ENCODE assay signal across 26 cellular contexts in genomic region chr9:20119566-20119965, GRCh38.
DNase-seq lines count a peak whose midpoint lies in the region; ATAC-seq, FAIRE-seq and TF ChIP-seq lines count a peak whose summit lies in the region.
"Had no signal": no experiment of that assay in that cellular context is flagged by ENCODE, and none has a peak within 500 bp of the region (broad histone marks: within the 10 kb centered on the region; RNA-seq: fewer than 3 reads in every experiment).

No MANE protein-coding gene starts in this region.

- TF ChIP-seq CTCF in LNCaP clone FGC (IDR thresholded peaks at IDR 0.05; ENCODE audit: control insufficient read depth, extremely low read depth, insufficient read depth) (no peak), mucosa of descending colon (IDR thresholded peaks at IDR 0.05) (no peak)

- no peaks in the 10 kb centered on the region for H3K4me1 Mint-ChIP-seq in stimulated activated memory B cell treated with anti-CD40 and anti-IgM and Interleukin-4, amounts not matched to agents 10 μg/mL and 1 μg/mL and 100 μg/mL, for 72 hours
- H3K4me1 Mint-ChIP-seq: CD8-positive, alpha-beta memory T cell had no signal

- intact Hi-C loops in mucosa of descending colon (cut with DNase I, micrococcal nuclease) = no loop called here

- H3K4me3 ChIP-seq in LNCaP clone FGC (ENCODE audit: low read depth, low read length) (no peak overlapping the region), mucosa of descending colon (no peak overlapping the region)
- H3K4me3 ChIP-seq: BLaER1, GM12878 had no signal

- no peaks in the 10 kb centered on the region for H3K9me3 ChIP-seq in mucosa of descending colon
- H3K9me3 ChIP-seq: BE2C had no signal

- H3K36me3 ChIP-seq in mucosa of descending colon (ENCODE audit: low read depth) = no peaks in the 10 kb centered on the region
- H3K36me3 ChIP-seq: BE2C, BLaER1 had no signal

- peak; percentile 57 for ATAC-seq in mucosa of descending colon
- no peak for ATAC-seq in stimulated activated memory B cell treated with anti-CD40 and anti-IgM and Interleukin-4, amounts not matched to agents 10 μg/mL and 1 μg/mL and 100 μg/mL, for 72 hours
- ATAC-seq: GM12878 had no signal

- no peaks in the 10 kb centered on the region for H3K27me3 Mint-ChIP-seq in stimulated activated memory B cell treated with anti-CD40 and anti-IgM and Interleukin-4, amounts not matched to agents 10 μg/mL and 1 μg/mL and 100 μg/mL, for 72 hours
- H3K27me3 Mint-ChIP-seq: CD8-positive, alpha-beta memory T cell had no signal

- H3K36me3 Mint-ChIP-seq in stimulated activated memory B cell treated with anti-CD40 and anti-IgM and Interleukin-4, amounts not matched to agents 10 μg/mL and 1 μg/mL and 100 μg/mL, for 72 hours = no peaks in the 10 kb centered on the region
- H3K36me3 Mint-ChIP-seq: CD14-positive monocyte; CD4-positive, CD25-positive, alpha-beta regulatory T cell had no signal

- H3K9me3 Mint-ChIP-seq in stimulated activated memory B cell treated with anti-CD40 and anti-IgM and Interleukin-4, amounts not matched to agents 10 μg/mL and 1 μg/mL and 100 μg/mL, for 72 hours = peaks cover 8% of the 10 kb centered on the region

- peak; percentile 49 for FAIRE-seq in GM19239 (lab: Jason Lieb, UNC)
- FAIRE-seq: A204.1, GM12878, GM12892, GM18507 had no signal

- DNase-seq in GM19239 (ENCODE audit: insufficient read length, low spot score) (no peak), LNCaP clone FGC (ENCODE audit: low read depth) (peak; percentile 17), mucosa of descending colon (no peak)
- DNase-seq in effector CD4-positive, alpha-beta T cell = no peak
- DNase-seq: 8988T; ACHN; BE2C; C1 segment of cervical spinal cord; CD4-positive, alpha-beta memory T cell; CD4-positive, CD25-positive, alpha-beta regulatory T cell; CD8-positive, alpha-beta memory T cell; COR-L47; DMS 273 treated with DMSO at 0.1 percent for 48 hours; DMS153; DMS53; DMS79; DND-41; EL; GDM1 had no signal

- no peak overlapping the region for H3K4me3 Mint-ChIP-seq in stimulated activated memory B cell treated with anti-CD40 and anti-IgM and Interleukin-4, amounts not matched to agents 10 μg/mL and 1 μg/mL and 100 μg/mL, for 72 hours
- H3K4me3 Mint-ChIP-seq: CD14-positive monocyte; CD4-positive, alpha-beta memory T cell; CD8-positive, alpha-beta memory T cell had no signal

- H3K4me1 ChIP-seq in mucosa of descending colon (ENCODE audit: low read depth) = peaks cover 4% of the 10 kb centered on the region
- H3K4me1 ChIP-seq: BE2C, BLaER1 had no signal

- no peak overlapping the region for H3K27ac Mint-ChIP-seq in stimulated activated memory B cell treated with anti-CD40 and anti-IgM and Interleukin-4, amounts not matched to agents 10 μg/mL and 1 μg/mL and 100 μg/mL, for 72 hours
- H3K27ac Mint-ChIP-seq: CD14-positive monocyte; CD4-positive, alpha-beta memory T cell; CD4-positive, CD25-positive, alpha-beta regulatory T cell; CD8-positive, alpha-beta memory T cell had no signal
